ENCODE assay signal across 21 cellular contexts in the genomic region with DNA sequence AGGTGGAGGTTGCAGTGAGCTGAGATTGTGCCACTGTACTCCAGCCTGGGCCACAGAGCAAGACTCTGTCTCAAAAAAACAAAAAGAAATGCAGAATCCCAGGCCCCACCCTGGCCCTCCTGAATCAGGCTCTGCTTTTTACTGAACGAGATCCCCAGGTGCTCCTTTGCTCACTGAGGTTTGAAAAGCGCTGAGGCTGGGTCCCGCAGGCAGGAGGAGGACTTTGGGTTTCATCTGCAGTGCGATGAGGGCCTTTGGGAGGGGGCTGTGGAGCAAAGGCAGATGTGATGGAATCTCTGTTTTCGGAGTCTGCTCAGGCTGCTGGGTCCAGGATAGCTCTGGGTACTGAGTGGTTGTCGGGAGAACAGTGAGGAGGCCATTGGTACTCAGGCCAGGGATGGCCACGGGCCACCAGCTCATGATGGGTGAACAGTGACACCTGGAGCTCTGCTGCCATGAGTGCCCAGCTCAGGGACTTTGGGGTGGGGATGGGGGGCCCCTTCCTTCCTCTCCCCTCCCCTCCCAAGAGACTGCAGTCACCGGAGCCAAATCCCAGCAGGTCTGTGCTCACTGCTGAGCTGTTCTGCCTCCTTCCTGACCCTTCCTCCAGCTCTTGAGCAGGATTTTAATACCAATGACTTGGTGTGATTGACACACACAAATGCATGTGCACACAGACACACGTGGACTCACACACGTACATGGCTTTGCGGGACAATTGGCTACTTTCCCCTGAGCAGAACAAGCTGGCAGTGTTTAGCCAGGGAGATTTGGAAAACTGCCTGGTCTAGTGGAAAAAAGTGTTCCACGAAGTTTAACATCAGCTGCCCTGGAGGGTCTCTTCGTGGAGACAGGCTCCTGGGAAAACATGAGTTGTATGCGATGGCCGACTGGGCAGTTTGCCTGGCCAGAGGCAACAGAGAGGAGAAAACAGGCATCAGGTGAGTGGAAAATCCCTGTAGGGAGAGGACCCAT. TPM values are rescaled to one million over a fixed set of nuclear protein-coding genes. Genes with fewer than 3 reads are reported as not detected.
DNase-seq lines count a peak whose midpoint lies in the region; FAIRE-seq and TF ChIP-seq lines count a peak whose summit lies in the region.
"Had no signal": no experiment of that assay in that cellular context is flagged by ENCODE, and none has a peak within 500 bp of the region (broad histone marks: within the 10 kb centered on the region; RNA-seq: fewer than 3 reads in every experiment).

No MANE protein-coding gene starts in this region.

- 53 to 56% (median 55%) methylated on average over 15 of the region's 15 CpGs for WGBS in ovary, 3 donors

- H4K20me1 ChIP-seq in fibroblast of lung (ENCODE audit: control insufficient read depth, extremely low read depth, insufficient read depth, low read length) = no peaks in the 10 kb centered on the region

- H3K79me2 ChIP-seq in fibroblast of lung (ENCODE audit: control insufficient read depth, insufficient read depth, low read length) = no peaks in the 10 kb centered on the region

- no peak overlapping the region for H2AFZ ChIP-seq in fibroblast of lung (ENCODE audit: low read length)

- H3K27me3 ChIP-seq in fibroblast of lung (ENCODE audit: control insufficient read depth, insufficient read depth, low read length) (no peaks in the 10 kb centered on the region), ovary (no peaks in the 10 kb centered on the region), uterus (no peaks in the 10 kb centered on the region)
- H3K27me3 ChIP-seq: Peyer's patch had no signal

- TF ChIP-seq CTCF in fibroblast of lung (conservative IDR thresholded peaks at IDR 0.05 in 1 of 2, IDR thresholded peaks at IDR 0.05 in 1 of 2; ENCODE audit: low read depth in 1 of 2, low read length in 2 of 2) (no peak), ovary (IDR thresholded peaks at IDR 0.05) (no peak), uterus (IDR thresholded peaks at IDR 0.05) (no peak)

- no peak for TF ChIP-seq EP300 in ovary (IDR thresholded peaks at IDR 0.05)

- H3K9ac ChIP-seq in fibroblast of lung (ENCODE audit: insufficient read depth, low read length) = no peak overlapping the region

- intact Hi-C loops in ovary (cut with DNase I) (loop anchor here in 3 of 4 donors (5.0 to 10.0 kb wide), 2 partner anchors 307 to 309 kb away; no protein-coding TSS in a partner anchor), uterus (cut with DNase I; ENCODE audit: low total_unique reads) (loop anchor here (5.0 kb wide), 1 partner anchor 214 kb away; no protein-coding TSS in a partner anchor)

- no peak for FAIRE-seq in frontal cortex (lab: Jason Lieb, UNC)
- FAIRE-seq: GM12892 had no signal

- DNase-seq in NCI-H1092 treated with DMSO at 0.1 percent for 48 hours (lab: John Stamatoyannopoulos, UW) (peak; percentile 58), NCI-H1092 (lab: John Stamatoyannopoulos, UW) (no peak), fibroblast of lung (ENCODE audit: low read depth in 2 of 2) (peak; percentile 39 to 46), ovary (peak in 4 of 5 donors; percentile 39 to 66 (median 48)), uterus (peak in 1 of 2 donors; percentile 44), NCI-H1694 (lab: John Stamatoyannopoulos, UW) (no peak), frontal cortex (ENCODE audit: low spot score in 2 of 2) (no peak), SKM-1 treated with dmso at 0.1 percent for 144 hours (lab: John Stamatoyannopoulos, UW; ENCODE audit: unreplicated experiment) (no peak)
- DNase-seq: activated CD4-positive, alpha-beta T cell treated with anti-CD3 and anti-CD28 coated beads for 1 hour; activated naive CD8-positive, alpha-beta T cell treated with anti-CD3 and anti-CD28 coated beads, Interleukin-2, amount 50 U/mL, for 24 hours; CD4-positive, alpha-beta memory T cell; foreskin melanocyte; immature natural killer cell; mucosa of descending colon; NCI-H1048; stimulated activated CD4-positive, alpha-beta T cell treated with anti-CD3 and anti-CD28 coated beads, Interleukin-4, amount 100 ng/mL, for 1 hour had no signal

- no peak overlapping the region for H3K27ac ChIP-seq in fibroblast of lung (ENCODE audit: insufficient read depth, low read length)
- peak overlapping the region in 1 of 2 donors; percentile 47 for H3K27ac ChIP-seq in ovary
- H3K27ac ChIP-seq in uterus = peak overlapping the region; percentile 51 to 63
- H3K27ac ChIP-seq: 22Rv1 had no signal

- no peak overlapping the region for H3K4me3 ChIP-seq in fibroblast of lung (replicated peaks in 1 of 4; ENCODE audit: control extremely low read depth in 1 of 4, insufficient read depth in 1 of 4, low read depth in 3 of 4, low read length in 4 of 4)
- H3K4me3 ChIP-seq in ovary = no peak overlapping the region
- H3K4me3 ChIP-seq in uterus = no peak overlapping the region
- H3K4me3 ChIP-seq: mucosa of descending colon, Peyer's patch had no signal

- no peak overlapping the region for H3K4me2 ChIP-seq in fibroblast of lung (ENCODE audit: extremely low read depth, insufficient read depth, low read length)

- H3K4me1 ChIP-seq in fibroblast of lung (ENCODE audit: control insufficient read depth, extremely low read depth, insufficient read depth, low read length) (peaks cover 12% of the 10 kb centered on the region), ovary (ENCODE audit: insufficient read depth) (peaks cover 9% of the 10 kb centered on the region), uterus (peaks cover 0 to 12% of the 10 kb centered on the region in 2 donors)

- no peaks in the 10 kb centered on the region for H3K9me3 ChIP-seq in fibroblast of lung (ENCODE audit: control insufficient read depth, insufficient read depth, low read depth, low read length)
- no peaks in the 10 kb centered on the region for H3K9me3 ChIP-seq in ovary
- H3K9me3 ChIP-seq in uterus = no peaks in the 10 kb centered on the region
- H3K9me3 ChIP-seq: mucosa of descending colon, Peyer's patch had no signal

- no peaks in the 10 kb centered on the region for H3K36me3 ChIP-seq in fibroblast of lung (ENCODE audit: control insufficient read depth, insufficient read depth, low read length)
- H3K36me3 ChIP-seq in ovary = no peaks in the 10 kb centered on the region
- no peaks in the 10 kb centered on the region for H3K36me3 ChIP-seq in uterus
- H3K36me3 ChIP-seq: Peyer's patch had no signal

- TF ChIP-seq POLR2A in ovary (IDR thresholded peaks at IDR 0.05) (no peak), uterus (IDR thresholded peaks at IDR 0.05) (no peak)

RNA-seq across cellular contexts. Expression of gene DHRS3, which starts 3.6 kb away (rescaled TPM):
- total RNA-seq in fibroblast of lung (36.8 and 68.1 TPM in 2 replicates), ovary (10 to 100 TPM; 25.8 to 92.3 (median 57.8) TPM), uterus (10 to 100 TPM; 12.6 to 82.0 (median 51.5) TPM), frontal cortex (13.0 TPM)
- polyA plus RNA-seq in fibroblast of lung (8.4 and 14.1 TPM in 2 replicates), ovary (10 to 100 TPM; 32.5 to 33.8 TPM)
- polyA plus RNA-seq in fibroblast of lung (2012) = 10.3 and 18.9 TPM in 2 replicates
- 36.6 and 44.0 TPM in 2 replicates for polyA minus RNA-seq in fibroblast of lung (ENCODE audit: low replicate concordance)

RNA-seq across cellular contexts. Expression of gene AADACL4, which starts 22.3 kb away (rescaled TPM):
- total RNA-seq in fibroblast of lung (not detected in 2 replicates), ovary (not detected), uterus (under 1 TPM in 2 of 4 donors, not detected in 2; 0.14 to 0.46 TPM), frontal cortex (not detected)
- polyA plus RNA-seq in fibroblast of lung (not detected in 2 replicates), ovary (under 1 TPM in 1 of 2 donors, not detected in 1; 0.38 TPM)
- not detected in 2 replicates for polyA plus RNA-seq in fibroblast of lung (2012)
- polyA minus RNA-seq in fibroblast of lung (ENCODE audit: low replicate concordance) = not detected in 2 replicates
- total RNA-seq: CD4-positive, alpha-beta memory T cell; mucosa of descending colon; Peyer's patch; pulmonary artery endothelial cell; T-helper 1 cell treated with Interleukin-12 subunit alpha and Interleukin-12 subunit beta and Interleukin-4 antibody, amounts not matched to agents 30 ng/mL and 1 ng/mL, for 36 hours had no signal
- polyA plus RNA-seq: CD4-positive, alpha-beta memory T cell; immature natural killer cell had no signal

Comparison
In these comparisons a context has a peak if more than half of its experiments do, and no peak if none do; other contexts are left out.
1. DNase-seq: peak in NCI-H1092 treated with DMSO at 0.1 percent for 48 hours (single experiment), fibroblast of lung (2 of 2) and ovary (4 of 5); none in NCI-H1092 (single experiment), NCI-H1694 (single experiment), frontal cortex (0 of 2) and SKM-1 treated with dmso at 0.1 percent for 144 hours (single experiment).